Comparison of ENCODE assay signal across 29 cellular contexts in the genomic region with DNA sequence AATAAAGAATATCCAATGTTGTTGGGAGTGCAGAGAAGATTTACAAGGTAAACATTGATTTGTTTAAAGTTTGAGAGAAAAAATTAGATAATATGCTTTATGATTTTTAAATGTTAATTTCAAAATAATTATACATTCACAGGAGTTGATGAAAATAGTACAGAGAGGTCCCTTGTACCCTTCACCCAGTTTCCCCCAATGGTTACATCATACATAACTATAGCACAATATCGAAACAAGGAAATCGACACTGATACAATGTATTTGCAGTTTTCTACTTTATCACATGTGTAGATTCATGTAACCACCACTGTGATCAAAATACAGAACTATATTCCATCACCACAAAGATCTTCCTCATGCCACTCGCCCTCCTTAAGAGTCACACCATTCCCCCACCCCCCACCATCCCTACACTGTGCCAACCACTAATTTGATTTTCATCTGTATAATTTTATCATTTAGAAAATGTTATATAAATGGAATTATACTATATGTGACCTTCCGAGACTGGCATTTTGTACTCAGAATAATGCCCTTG. TPM values are rescaled to one million over a fixed set of nuclear protein-coding genes. Genes with fewer than 3 reads are reported as not detected.
"Had no signal": no experiment of that assay in that cellular context is flagged by ENCODE, and none has a peak within 500 bp of the region (broad histone marks: within the 10 kb centered on the region; RNA-seq: fewer than 3 reads in every experiment).

No MANE protein-coding gene starts in this region.

- H3K4me3 ChIP-seq: stomach, suprapubic skin, testis, thoracic aorta, thyroid gland, tibial artery, tibial nerve, transverse colon, upper lobe of left lung, vagina had no signal

- H3K4me1 ChIP-seq: stomach, testis, thyroid gland, tibial artery, tibial nerve, upper lobe of left lung, vagina had no signal

- H3K27ac ChIP-seq: stomach, suprapubic skin, testis, thoracic aorta, thyroid gland, tibial artery, tibial nerve, transverse colon, upper lobe of left lung, vagina had no signal

- H3K9me3 ChIP-seq: stomach, suprapubic skin, testis, thoracic aorta, thyroid gland, tibial artery, tibial nerve, transverse colon, upper lobe of left lung, vagina had no signal

- DNase-seq: stimulated activated CD4-positive, alpha-beta T cell treated with anti-CD3 and anti-CD28 coated beads, Interleukin-1b, Interleukin-23, amount 100 ng/mL, for 48 hours; stimulated activated CD4-positive, alpha-beta T cell treated with anti-CD3 and anti-CD28 coated beads, Interleukin-2, amount 100 ng/mL, for 24 hours; stimulated activated CD4-positive, alpha-beta T cell treated with anti-CD3 and anti-CD28 coated beads, Interleukin-2, amount 100 ng/mL, for 48 hours; stimulated activated CD4-positive, alpha-beta T cell treated with anti-CD3 and anti-CD28 coated beads, Interleukin-4, amount 100 ng/mL, for 1 hour; stimulated activated CD4-positive, alpha-beta T cell treated with anti-CD3 and anti-CD28 coated beads, Interleukin-4, amount 100 ng/mL, for 24 hours; stimulated activated CD4-positive, alpha-beta T cell treated with anti-CD3 and anti-CD28 coated beads, Interleukin-4, amount 100 ng/mL, for 4 hours; stimulated activated naive B cell treated with anti-CD40 and anti-IgM and Interleukin-4, amounts not matched to agents 10 μg/mL and 1 μg/mL and 100 μg/mL, for 72 hours; stimulated activated naive CD4-positive, alpha-beta T cell; stimulated activated naive CD4-positive, alpha-beta T cell treated with Interleukin-2 at 50 U/mL for 16 hours; stimulated activated naive CD8-positive, alpha-beta T cell treated with anti-CD3 and anti-CD28 coated beads, Interleukin-15, amount 100 ng/mL, for 72 hours; stimulated activated naive CD8-positive, alpha-beta T cell treated with anti-CD3 and anti-CD28 coated beads, Interleukin-15, Interleukin-2, amounts not matched to agents 100 U/mL and 50 U/mL, for 24 hours; stomach; substantia nigra; testis; thyroid gland; tibial artery; transverse colon; trophoblast cell; upper lobe of left lung had no signal

- ATAC-seq: stimulated activated effector memory CD8-positive, alpha-beta T cell treated with anti-CD3 and anti-CD28 coated beads, Interleukin-12 subunit alpha, Interleukin-12 subunit beta, amount 100 ng/mL, for 72 hours; stimulated activated memory B cell treated with anti-CD40 and anti-IgM and Interleukin-4, amounts not matched to agents 10 μg/mL and 1 μg/mL and 100 μg/mL, for 72 hours; stimulated activated naive B cell treated with anti-CD40 and anti-IgM and Interleukin-4, amounts not matched to agents 10 μg/mL and 1 μg/mL and 100 μg/mL, for 72 hours; stimulated activated naive CD8-positive, alpha-beta T cell treated with anti-CD3 and anti-CD28 coated beads, Interleukin-15, amount 100 ng/mL, for 72 hours; stimulated activated naive CD8-positive, alpha-beta T cell treated with anti-CD3 and anti-CD28 coated beads, Interleukin-15, Interleukin-2, amounts not matched to agents 100 U/mL and 50 U/mL, for 24 hours had no signal

- H3K27me3 ChIP-seq: testis, thyroid gland, tibial nerve, transverse colon, upper lobe of left lung, vagina had no signal

- H3K36me3 ChIP-seq: stomach, suprapubic skin, thoracic aorta, thyroid gland, tibial artery, tibial nerve, transverse colon, upper lobe of left lung, vagina had no signal

RNA-seq across cellular contexts. Expression of a gene that starts 21.0 kb away (rescaled TPM):
- total RNA-seq: stomach, subcutaneous adipose tissue, suprapubic skin, temporal lobe, thoracic aorta, thyroid gland, tibial nerve, transverse colon, upper lobe of left lung, ureter, urinary bladder, vagina had no signal

RNA-seq across cellular contexts. Expression of a gene that starts 56.3 kb away (rescaled TPM):
- total RNA-seq: stomach, subcutaneous adipose tissue, suprapubic skin, temporal lobe, thoracic aorta, thyroid gland, tibial nerve, transverse colon, upper lobe of left lung, ureter, urinary bladder, vagina had no signal
